In the genomic region with DNA sequence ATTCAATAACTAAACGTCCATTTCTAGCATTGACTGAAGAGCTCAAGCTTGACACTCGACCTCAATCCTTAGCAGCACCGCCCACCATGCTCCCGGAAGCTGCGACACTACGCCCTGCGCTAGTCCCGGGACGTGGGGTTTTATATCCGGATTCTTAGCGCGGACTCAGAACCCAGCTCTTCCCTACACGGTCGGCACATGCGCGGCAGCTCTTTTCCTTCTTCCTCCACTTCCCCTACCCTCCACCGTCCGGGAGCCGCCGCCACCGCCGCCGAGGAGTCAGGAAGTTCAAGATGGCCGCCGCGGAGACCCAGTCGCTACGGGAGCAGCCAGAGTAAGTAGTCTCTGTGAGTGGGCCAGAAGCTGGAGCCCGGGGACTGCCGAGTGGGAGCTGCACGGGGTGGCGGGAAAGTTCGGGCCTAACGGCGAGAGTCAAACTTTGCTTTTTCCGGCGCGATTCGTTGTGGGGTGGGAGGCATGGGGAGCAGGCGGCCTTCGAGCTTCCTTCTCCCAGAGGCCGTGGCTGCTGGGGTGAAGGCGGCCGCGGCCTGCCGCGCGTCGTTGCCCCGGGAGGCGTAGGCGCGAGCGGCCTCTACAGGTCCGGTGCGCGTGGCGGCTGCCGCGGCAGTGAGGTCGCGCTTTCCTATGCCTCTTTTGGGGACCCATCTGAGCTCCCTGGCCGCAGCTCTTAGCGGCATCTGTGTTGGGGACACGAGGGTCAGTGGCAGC, we compare ENCODE assay signal across 1 cellular context.
TF ChIP-seq lines count a peak whose summit lies in the region.

No MANE protein-coding gene starts in this region.

TF ChIP-seq in HEK293, 187 proteins besides CTCF, POLR2A, EP300 and RAD21 (continued from another document and continues in another):
- TF ChIP-seq, protein P1, sequence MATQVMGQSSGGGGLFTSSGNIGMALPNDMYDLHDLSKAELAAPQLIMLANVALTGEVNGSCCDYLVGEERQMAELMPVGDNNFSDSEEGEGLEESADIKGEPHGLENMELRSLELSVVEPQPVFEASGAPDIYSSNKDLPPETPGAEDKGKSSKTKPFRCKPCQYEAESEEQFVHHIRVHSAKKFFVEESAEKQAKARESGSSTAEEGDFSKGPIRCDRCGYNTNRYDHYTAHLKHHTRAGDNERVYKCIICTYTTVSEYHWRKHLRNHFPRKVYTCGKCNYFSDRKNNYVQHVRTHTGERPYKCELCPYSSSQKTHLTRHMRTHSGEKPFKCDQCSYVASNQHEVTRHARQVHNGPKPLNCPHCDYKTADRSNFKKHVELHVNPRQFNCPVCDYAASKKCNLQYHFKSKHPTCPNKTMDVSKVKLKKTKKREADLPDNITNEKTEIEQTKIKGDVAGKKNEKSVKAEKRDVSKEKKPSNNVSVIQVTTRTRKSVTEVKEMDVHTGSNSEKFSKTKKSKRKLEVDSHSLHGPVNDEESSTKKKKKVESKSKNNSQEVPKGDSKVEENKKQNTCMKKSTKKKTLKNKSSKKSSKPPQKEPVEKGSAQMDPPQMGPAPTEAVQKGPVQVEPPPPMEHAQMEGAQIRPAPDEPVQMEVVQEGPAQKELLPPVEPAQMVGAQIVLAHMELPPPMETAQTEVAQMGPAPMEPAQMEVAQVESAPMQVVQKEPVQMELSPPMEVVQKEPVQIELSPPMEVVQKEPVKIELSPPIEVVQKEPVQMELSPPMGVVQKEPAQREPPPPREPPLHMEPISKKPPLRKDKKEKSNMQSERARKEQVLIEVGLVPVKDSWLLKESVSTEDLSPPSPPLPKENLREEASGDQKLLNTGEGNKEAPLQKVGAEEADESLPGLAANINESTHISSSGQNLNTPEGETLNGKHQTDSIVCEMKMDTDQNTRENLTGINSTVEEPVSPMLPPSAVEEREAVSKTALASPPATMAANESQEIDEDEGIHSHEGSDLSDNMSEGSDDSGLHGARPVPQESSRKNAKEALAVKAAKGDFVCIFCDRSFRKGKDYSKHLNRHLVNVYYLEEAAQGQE (tag by site-specific recombination; IDR thresholded peaks at IDR 0.05), result no peak
- TF ChIP-seq, protein P2, sequence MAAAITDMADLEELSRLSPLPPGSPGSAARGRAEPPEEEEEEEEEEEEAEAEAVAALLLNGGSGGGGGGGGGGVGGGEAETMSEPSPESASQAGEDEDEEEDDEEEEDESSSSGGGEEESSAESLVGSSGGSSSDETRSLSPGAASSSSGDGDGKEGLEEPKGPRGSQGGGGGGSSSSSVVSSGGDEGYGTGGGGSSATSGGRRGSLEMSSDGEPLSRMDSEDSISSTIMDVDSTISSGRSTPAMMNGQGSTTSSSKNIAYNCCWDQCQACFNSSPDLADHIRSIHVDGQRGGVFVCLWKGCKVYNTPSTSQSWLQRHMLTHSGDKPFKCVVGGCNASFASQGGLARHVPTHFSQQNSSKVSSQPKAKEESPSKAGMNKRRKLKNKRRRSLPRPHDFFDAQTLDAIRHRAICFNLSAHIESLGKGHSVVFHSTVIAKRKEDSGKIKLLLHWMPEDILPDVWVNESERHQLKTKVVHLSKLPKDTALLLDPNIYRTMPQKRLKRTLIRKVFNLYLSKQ (tag by site-specific recombination; IDR thresholded peaks at IDR 0.05; ENCODE audit: borderline replicate concordance), result no peak
- TF ChIP-seq, protein P3, sequence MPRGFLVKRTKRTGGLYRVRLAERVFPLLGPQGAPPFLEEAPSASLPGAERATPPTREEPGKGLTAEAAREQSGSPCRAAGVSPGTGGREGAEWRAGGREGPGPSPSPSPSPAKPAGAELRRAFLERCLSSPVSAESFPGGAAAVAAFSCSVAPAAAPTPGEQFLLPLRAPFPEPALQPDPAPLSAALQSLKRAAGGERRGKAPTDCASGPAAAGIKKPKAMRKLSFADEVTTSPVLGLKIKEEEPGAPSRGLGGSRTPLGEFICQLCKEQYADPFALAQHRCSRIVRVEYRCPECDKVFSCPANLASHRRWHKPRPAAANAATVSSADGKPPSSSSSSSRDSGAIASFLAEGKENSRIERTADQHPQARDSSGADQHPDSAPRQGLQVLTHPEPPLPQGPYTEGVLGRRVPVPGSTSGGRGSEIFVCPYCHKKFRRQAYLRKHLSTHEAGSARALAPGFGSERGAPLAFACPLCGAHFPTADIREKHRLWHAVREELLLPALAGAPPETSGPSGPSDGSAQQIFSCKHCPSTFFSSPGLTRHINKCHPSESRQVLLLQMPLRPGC (tag by site-specific recombination; IDR thresholded peaks at IDR 0.05), result no peak
- TF ChIP-seq, protein P4, sequence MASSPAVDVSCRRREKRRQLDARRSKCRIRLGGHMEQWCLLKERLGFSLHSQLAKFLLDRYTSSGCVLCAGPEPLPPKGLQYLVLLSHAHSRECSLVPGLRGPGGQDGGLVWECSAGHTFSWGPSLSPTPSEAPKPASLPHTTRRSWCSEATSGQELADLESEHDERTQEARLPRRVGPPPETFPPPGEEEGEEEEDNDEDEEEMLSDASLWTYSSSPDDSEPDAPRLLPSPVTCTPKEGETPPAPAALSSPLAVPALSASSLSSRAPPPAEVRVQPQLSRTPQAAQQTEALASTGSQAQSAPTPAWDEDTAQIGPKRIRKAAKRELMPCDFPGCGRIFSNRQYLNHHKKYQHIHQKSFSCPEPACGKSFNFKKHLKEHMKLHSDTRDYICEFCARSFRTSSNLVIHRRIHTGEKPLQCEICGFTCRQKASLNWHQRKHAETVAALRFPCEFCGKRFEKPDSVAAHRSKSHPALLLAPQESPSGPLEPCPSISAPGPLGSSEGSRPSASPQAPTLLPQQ (tag by site-specific recombination; IDR thresholded peaks at IDR 0.05), result peak; percentile 67; the same call in 1 of the 2 replicates
- TF ChIP-seq ZNF121 (tag by site-specific recombination; IDR thresholded peaks at IDR 0.05) (no peak), BCL11B (tag by site-specific recombination; IDR thresholded peaks at IDR 0.05; ENCODE audit: low read depth) (no peak), ZNF747 (tag by site-specific recombination; IDR thresholded peaks at IDR 0.05) (no peak), ZNF146 (tag by site-specific recombination; IDR thresholded peaks at IDR 0.05) (no peak), ZNF266 (tag by site-specific recombination; IDR thresholded peaks at IDR 0.05; ENCODE audit: low read depth) (no peak), ZNF776 (tag by site-specific recombination; IDR thresholded peaks at IDR 0.05; ENCODE audit: borderline replicate concordance) (no peak), ZNF16 (tag by site-specific recombination; IDR thresholded peaks at IDR 0.05; ENCODE audit: low read depth) (no peak), SCRT2 (tag by site-specific recombination; IDR thresholded peaks at IDR 0.05) (peak; percentile 79), ZNF473 (tag by site-specific recombination; IDR thresholded peaks at IDR 0.05) (no peak), ZNF292 (tag by site-specific recombination; IDR thresholded peaks at IDR 0.05; ENCODE audit: borderline replicate concordance, low read depth) (no peak), GLI4 (tag by site-specific recombination; IDR thresholded peaks at IDR 0.05) (0 out of 2 replicates have a peak, but pooled peaks have one; percentile 39), SP3 (tag by site-specific recombination; IDR thresholded peaks at IDR 0.05) (peak; percentile 70), ZNF792 (tag by site-specific recombination; IDR thresholded peaks at IDR 0.05) (0 out of 2 replicates have a peak, but pooled peaks have one; percentile 76), ZNF416 (tag by site-specific recombination; IDR thresholded peaks at IDR 0.05) (no peak), IKZF3 (tag by site-specific recombination; IDR thresholded peaks at IDR 0.05) (peak; percentile 98), ZNF202 (tag by site-specific recombination; IDR thresholded peaks at IDR 0.05; ENCODE audit: borderline replicate concordance) (no peak), ZNF24 (tag by site-specific recombination; IDR thresholded peaks at IDR 0.05) (no peak; the same call in none of the 2 replicates), ZNF311 (tag by site-specific recombination; IDR thresholded peaks at IDR 0.05; ENCODE audit: borderline replicate concordance) (no peak), ZNF138 (tag by site-specific recombination; IDR thresholded peaks at IDR 0.05; ENCODE audit: borderline replicate concordance) (no peak), ZBTB21 (tag by site-specific recombination; IDR thresholded peaks at IDR 0.05) (0 out of 2 replicates have a peak, but pooled peaks have one; percentile 25), ZNF404 (tag by site-specific recombination; IDR thresholded peaks at IDR 0.05) (no peak), ZNF2 (tag by site-specific recombination; IDR thresholded peaks at IDR 0.05) (peak; percentile 84), ZNF629 (tag by site-specific recombination; IDR thresholded peaks at IDR 0.05) (peak; percentile 81), ZNF544 (tag by site-specific recombination; IDR thresholded peaks at IDR 0.05) (no peak), OVOL3 (tag by site-specific recombination; IDR thresholded peaks at IDR 0.05) (no peak), ZNF214 (tag by site-specific recombination; IDR thresholded peaks at IDR 0.05; ENCODE audit: borderline replicate concordance) (no peak), ZNF654 (tag by site-specific recombination; IDR thresholded peaks at IDR 0.05; ENCODE audit: low read depth) (no peak), ZNF560 (tag by site-specific recombination; IDR thresholded peaks at IDR 0.05; ENCODE audit: borderline replicate concordance) (no peak), ZNF112 (tag by site-specific recombination; IDR thresholded peaks at IDR 0.05) (no peak)
- TF ChIP-seq, protein P5, sequence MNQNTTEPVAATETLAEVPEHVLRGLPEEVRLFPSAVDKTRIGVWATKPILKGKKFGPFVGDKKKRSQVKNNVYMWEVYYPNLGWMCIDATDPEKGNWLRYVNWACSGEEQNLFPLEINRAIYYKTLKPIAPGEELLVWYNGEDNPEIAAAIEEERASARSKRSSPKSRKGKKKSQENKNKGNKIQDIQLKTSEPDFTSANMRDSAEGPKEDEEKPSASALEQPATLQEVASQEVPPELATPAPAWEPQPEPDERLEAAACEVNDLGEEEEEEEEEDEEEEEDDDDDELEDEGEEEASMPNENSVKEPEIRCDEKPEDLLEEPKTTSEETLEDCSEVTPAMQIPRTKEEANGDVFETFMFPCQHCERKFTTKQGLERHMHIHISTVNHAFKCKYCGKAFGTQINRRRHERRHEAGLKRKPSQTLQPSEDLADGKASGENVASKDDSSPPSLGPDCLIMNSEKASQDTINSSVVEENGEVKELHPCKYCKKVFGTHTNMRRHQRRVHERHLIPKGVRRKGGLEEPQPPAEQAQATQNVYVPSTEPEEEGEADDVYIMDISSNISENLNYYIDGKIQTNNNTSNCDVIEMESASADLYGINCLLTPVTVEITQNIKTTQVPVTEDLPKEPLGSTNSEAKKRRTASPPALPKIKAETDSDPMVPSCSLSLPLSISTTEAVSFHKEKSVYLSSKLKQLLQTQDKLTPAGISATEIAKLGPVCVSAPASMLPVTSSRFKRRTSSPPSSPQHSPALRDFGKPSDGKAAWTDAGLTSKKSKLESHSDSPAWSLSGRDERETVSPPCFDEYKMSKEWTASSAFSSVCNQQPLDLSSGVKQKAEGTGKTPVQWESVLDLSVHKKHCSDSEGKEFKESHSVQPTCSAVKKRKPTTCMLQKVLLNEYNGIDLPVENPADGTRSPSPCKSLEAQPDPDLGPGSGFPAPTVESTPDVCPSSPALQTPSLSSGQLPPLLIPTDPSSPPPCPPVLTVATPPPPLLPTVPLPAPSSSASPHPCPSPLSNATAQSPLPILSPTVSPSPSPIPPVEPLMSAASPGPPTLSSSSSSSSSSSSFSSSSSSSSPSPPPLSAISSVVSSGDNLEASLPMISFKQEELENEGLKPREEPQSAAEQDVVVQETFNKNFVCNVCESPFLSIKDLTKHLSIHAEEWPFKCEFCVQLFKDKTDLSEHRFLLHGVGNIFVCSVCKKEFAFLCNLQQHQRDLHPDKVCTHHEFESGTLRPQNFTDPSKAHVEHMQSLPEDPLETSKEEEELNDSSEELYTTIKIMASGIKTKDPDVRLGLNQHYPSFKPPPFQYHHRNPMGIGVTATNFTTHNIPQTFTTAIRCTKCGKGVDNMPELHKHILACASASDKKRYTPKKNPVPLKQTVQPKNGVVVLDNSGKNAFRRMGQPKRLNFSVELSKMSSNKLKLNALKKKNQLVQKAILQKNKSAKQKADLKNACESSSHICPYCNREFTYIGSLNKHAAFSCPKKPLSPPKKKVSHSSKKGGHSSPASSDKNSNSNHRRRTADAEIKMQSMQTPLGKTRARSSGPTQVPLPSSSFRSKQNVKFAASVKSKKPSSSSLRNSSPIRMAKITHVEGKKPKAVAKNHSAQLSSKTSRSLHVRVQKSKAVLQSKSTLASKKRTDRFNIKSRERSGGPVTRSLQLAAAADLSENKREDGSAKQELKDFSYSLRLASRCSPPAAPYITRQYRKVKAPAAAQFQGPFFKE (tag by site-specific recombination; IDR thresholded peaks at IDR 0.05; ENCODE audit: borderline replicate concordance), result no peak
- TF ChIP-seq, protein P6, sequence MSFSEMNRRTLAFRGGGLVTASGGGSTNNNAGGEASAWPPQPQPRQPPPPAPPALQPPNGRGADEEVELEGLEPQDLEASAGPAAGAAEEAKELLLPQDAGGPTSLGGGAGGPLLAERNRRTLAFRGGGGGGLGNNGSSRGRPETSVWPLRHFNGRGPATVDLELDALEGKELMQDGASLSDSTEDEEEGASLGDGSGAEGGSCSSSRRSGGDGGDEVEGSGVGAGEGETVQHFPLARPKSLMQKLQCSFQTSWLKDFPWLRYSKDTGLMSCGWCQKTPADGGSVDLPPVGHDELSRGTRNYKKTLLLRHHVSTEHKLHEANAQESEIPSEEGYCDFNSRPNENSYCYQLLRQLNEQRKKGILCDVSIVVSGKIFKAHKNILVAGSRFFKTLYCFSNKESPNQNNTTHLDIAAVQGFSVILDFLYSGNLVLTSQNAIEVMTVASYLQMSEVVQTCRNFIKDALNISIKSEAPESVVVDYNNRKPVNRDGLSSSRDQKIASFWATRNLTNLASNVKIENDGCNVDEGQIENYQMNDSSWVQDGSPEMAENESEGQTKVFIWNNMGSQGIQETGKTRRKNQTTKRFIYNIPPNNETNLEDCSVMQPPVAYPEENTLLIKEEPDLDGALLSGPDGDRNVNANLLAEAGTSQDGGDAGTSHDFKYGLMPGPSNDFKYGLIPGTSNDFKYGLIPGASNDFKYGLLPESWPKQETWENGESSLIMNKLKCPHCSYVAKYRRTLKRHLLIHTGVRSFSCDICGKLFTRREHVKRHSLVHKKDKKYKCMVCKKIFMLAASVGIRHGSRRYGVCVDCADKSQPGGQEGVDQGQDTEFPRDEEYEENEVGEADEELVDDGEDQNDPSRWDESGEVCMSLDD (tag by site-specific recombination; IDR thresholded peaks at IDR 0.05), result peak; percentile 37; the same call in 1 of the 2 replicates
- TF ChIP-seq, protein P7, sequence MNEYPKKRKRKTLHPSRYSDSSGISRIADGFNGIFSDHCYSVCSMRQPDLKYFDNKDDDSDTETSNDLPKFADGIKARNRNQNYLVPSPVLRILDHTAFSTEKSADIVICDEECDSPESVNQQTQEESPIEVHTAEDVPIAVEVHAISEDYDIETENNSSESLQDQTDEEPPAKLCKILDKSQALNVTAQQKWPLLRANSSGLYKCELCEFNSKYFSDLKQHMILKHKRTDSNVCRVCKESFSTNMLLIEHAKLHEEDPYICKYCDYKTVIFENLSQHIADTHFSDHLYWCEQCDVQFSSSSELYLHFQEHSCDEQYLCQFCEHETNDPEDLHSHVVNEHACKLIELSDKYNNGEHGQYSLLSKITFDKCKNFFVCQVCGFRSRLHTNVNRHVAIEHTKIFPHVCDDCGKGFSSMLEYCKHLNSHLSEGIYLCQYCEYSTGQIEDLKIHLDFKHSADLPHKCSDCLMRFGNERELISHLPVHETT (tag by site-specific recombination; IDR thresholded peaks at IDR 0.05), result 0 out of 2 replicates have a peak, but pooled peaks have one; percentile 33
- TF ChIP-seq, protein P8, sequence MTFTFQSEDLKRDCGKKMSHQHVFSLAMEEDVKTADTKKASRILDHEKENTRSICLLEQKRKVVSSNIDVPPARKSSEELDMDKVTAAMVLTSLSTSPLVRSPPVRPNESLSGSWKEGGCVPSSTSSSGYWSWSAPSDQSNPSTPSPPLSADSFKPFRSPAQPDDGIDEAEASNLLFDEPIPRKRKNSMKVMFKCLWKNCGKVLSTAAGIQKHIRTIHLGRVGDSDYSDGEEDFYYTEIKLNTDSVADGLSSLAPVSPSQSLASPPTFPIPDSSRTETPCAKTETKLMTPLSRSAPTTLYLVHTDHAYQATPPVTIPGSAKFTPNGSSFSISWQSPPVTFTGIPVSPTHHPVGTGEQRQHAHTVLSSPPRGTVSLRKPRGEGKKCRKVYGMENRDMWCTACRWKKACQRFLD (tag by site-specific recombination; IDR thresholded peaks at IDR 0.05), result no peak
